ENCODE assay signal across 8 cellular contexts in the genomic region with DNA sequence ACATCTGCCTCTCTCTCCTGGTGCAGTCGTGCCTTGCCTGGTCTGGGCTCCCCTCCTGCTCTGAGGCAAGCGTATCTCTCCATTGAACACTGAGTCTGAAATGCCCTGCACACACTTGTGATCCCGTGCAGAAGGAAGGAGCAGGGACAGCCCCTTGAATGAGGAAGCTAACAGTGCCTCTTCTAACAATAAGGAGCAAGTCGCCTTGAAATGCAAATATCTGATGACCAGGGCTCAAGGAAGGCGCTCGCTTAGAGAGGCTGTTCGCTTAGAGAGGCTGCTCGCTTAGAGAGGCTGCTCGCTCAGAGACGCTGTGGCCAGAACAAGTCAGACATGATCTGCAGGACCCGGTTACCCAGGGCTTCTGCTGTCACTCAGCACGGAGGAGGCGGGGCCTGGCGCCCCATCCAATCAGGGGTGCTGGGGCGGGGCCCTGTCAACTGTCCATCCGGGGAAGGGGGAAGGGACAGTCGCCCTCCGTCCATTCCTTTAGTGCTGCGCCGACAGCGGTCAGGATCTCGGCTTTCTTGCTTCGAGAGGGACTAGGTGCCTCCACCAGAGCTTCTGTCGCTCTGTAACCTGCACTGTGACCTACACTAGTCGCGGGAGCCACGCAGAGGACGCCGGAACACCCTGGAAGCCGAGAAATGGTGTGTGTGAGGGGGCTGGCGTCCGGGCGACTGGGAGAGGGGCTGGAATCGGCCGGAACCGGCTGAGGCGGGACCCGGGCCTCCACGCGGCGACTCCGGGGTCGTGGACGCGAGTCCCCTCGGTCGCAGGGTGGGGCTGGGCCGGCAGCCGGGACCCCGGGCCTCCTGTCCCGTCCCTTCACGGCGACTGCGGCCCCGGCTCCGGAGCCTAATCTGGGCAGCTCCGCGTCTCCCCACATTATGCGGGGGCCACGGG. TPM values are rescaled to one million over a fixed set of nuclear protein-coding genes. Genes with fewer than 3 reads are reported as not detected.
A peak's percentile ranks its signal among the peaks of the same experiment; 100 is the strongest.
DNase-seq lines count a peak whose midpoint lies in the region; ATAC-seq, FAIRE-seq and TF ChIP-seq lines count a peak whose summit lies in the region.

A gene (plus strand): TSS at position 473 of the 906 bp plus-strand sequence. CDS start 175 bp downstream, at position 648.

- H3K4me1 Mint-ChIP-seq in astrocyte (ENCODE audit: low read depth, unreplicated experiment), result no peaks in the 10 kb centered on the region

- no peak within 1 kb of the TSS for H3K4me3 Mint-ChIP-seq in astrocyte (ENCODE audit: unreplicated experiment)

- no peaks in the 10 kb centered on the region for H3K27me3 Mint-ChIP-seq in astrocyte (ENCODE audit: low read depth, unreplicated experiment)

- peaks cover 5% of the 10 kb centered on the region for H3K4me1 ChIP-seq in astrocyte (ENCODE audit: insufficient read depth, low read length)
- no peaks in the 10 kb centered on the region for H3K4me1 ChIP-seq in hepatocyte (ENCODE audit: insufficient read depth)

- H3K9me3 ChIP-seq in astrocyte (ENCODE audit: insufficient read depth, low read depth, low read length) (peaks cover 4% of the 10 kb centered on the region), hepatocyte (ENCODE audit: low read depth) (peaks cover 2% of the 10 kb centered on the region)

- ATAC-seq in HG02678 (IDR thresholded peaks at IDR 0.05; ENCODE audit: unreplicated experiment), result peak; percentile 99

- H3K27ac ChIP-seq in astrocyte (ENCODE audit: low read depth, low read length) (peak within 1 kb of the TSS; percentile 69), hepatocyte (peak within 1 kb of the TSS; percentile 95)

- H3K9me2 ChIP-seq in hepatocyte (replicated peaks; ENCODE audit: insufficient read depth), result no peaks in the 10 kb centered on the region

- DNase-seq in NCI-H1417 (lab: John Stamatoyannopoulos, UW) (peak; percentile 89 to 97 (median 94)), T-helper 2 cell (peak; percentile 57 to 90 (median 74)), astrocyte (ENCODE audit: low read depth) (peak; percentile 87), hepatocyte (ENCODE audit: low spot score) (peak; percentile 98), renal cortical epithelial cell (ENCODE audit: low read depth) (peak; percentile 87), ACHN (no peak)

- H3K4me3 ChIP-seq in GM12875 (ENCODE audit: low read depth, low read length) (peak within 1 kb of the TSS; percentile 71), astrocyte (ENCODE audit: insufficient read depth, low read depth, low read length) (peak within 1 kb of the TSS; percentile 86), hepatocyte (peak within 1 kb of the TSS; percentile 71)

- no peaks in the 10 kb centered on the region for H3K27me3 ChIP-seq in astrocyte (ENCODE audit: insufficient read depth, low read length)
- H3K27me3 ChIP-seq in hepatocyte, result no peaks in the 10 kb centered on the region

- no peak for FAIRE-seq in astrocyte (lab: Jason Lieb, UNC)

- H3K27ac Mint-ChIP-seq in astrocyte (ENCODE audit: unreplicated experiment), result no peak within 1 kb of the TSS

- H2AFZ ChIP-seq in astrocyte (ENCODE audit: low read depth, low read length), result peak within 1 kb of the TSS; percentile 99
- H2AFZ ChIP-seq in hepatocyte, result peak within 1 kb of the TSS; percentile 89

- under 1% methylated on average over 60 of the region's 60 CpGs for WGBS in hepatocyte (ENCODE audit: low lambda C conversion rate, missing lambda C conversion rate)

- H3K9me3 Mint-ChIP-seq in astrocyte (ENCODE audit: unreplicated experiment), result peaks cover 32% of the 10 kb centered on the region

- peak within 1 kb of the TSS; percentile 85 for H3K9ac ChIP-seq in astrocyte (ENCODE audit: low read length)

- H3K4me2 ChIP-seq in astrocyte (ENCODE audit: low read length), result peak within 1 kb of the TSS; percentile 95
- H3K4me2 ChIP-seq in hepatocyte, result peak within 1 kb of the TSS; percentile 79

- H3K79me2 ChIP-seq in astrocyte (ENCODE audit: insufficient read depth, low read length), result peaks cover 16% of the 10 kb centered on the region
- H3K79me2 ChIP-seq in hepatocyte, result peaks cover 43% of the 10 kb centered on the region

- H4K20me1 ChIP-seq in astrocyte (ENCODE audit: insufficient read depth, low read length) (no peaks in the 10 kb centered on the region), hepatocyte (ENCODE audit: insufficient read depth, poor library complexity, severe bottlenecking) (no peaks in the 10 kb centered on the region)

- TF ChIP-seq CTCF in GM12875 (IDR thresholded peaks at IDR 0.05; ENCODE audit: borderline replicate concordance, insufficient read depth, low read depth, low read length) (no peak), astrocyte (IDR thresholded peaks at IDR 0.05; ENCODE audit: insufficient read depth, low read depth, low read length) (no peak), hepatocyte (IDR thresholded peaks at IDR 0.05; ENCODE audit: poor library complexity) (no peak)

- peaks cover 2% of the 10 kb centered on the region for H3K36me3 Mint-ChIP-seq in astrocyte (ENCODE audit: low read depth, unreplicated experiment)

- H3K36me3 ChIP-seq in astrocyte (ENCODE audit: insufficient read depth, low read length) (no peaks in the 10 kb centered on the region), hepatocyte (replicated peaks; ENCODE audit: insufficient read depth, low read depth) (no peaks in the 10 kb centered on the region)

- in situ Hi-C loops in ACHN (cut with HindIII; ENCODE audit: low pct_ligation_motif_present, low pct_unique_long_range_greater_than_20kb, low sequenced_read_pairs), result no loop called here

RNA-seq across cellular contexts. Expression of the gene that starts here (rescaled TPM):
- not detected in 2 replicates for total RNA-seq in astrocyte
- total RNA-seq in hepatocyte, result 13.6 and 17.0 TPM in 2 replicates
- polyA plus RNA-seq in hepatocyte, result 1.9 and 3.0 TPM in 2 replicates
- 10.8 and 15.9 TPM in 2 replicates for total RNA-seq in renal cortical epithelial cell

Comparison
In these comparisons a context has a peak if more than half of its experiments do, and no peak if none do; other contexts are left out.
1. RNA of the gene that starts here (total RNA-seq): 13.6 to 17.0 TPM in hepatocyte and 10.8 to 15.9 TPM in renal cortical epithelial cell; not detected in astrocyte; every median in the first group is over 10 times any median in the second.
2. Peak in DNase-seq, H3K4me3 ChIP-seq, H3K27ac ChIP-seq, H3K9ac ChIP-seq and H3K4me2 ChIP-seq in astrocyte; RNA of the gene not detected or under 1 TPM.
3. Peak in every context shown above with its lines, with median percentiles within 50 percentile points of each other: H3K4me3 ChIP-seq.